In the genomic region with DNA sequence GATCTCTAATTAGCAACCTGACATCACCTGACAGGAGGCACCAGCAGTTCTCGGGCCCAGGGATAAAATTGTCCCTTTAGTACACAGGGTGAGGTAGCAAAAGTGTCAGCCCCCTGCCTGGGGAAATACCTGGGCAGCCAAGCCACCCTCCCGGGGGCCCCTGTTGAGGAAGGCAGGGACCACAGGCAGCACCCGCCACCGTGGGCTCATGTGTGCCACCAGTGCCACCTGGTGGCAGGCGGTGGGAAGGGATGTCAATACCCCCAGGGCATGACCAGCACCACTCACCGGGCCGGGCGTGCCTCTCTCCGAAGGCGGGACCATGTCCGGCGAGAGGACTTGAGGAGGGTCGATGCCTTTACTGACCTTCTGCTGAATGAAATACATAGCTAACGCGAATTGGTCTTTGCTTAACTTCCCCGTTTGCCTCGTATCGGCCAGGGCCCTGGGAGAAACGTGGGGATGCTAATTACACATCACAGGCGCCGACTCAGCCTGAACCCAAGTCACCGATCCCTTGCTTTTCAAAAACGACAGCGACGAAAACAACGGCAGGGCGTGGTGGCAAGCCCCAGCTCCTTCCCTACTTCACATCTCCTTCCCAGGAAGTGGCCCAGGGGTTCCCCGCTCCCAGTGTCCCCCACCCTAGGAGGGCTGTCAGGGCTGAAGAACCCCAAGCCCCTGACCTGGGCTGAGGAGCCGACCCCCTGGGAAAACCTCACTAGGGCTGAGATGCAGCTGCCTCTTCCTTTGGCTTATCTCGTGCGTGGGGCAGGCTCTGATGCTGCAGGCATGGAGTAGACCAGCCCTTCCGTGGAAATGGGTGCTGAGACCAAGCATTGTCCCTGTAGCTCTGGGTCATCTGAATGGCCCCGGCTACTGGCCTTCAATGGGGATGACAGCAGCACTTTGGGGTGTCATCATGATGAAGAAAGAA, we compare ENCODE assay signal across 8 cellular contexts. TPM values are rescaled to one million over a fixed set of nuclear protein-coding genes. Genes with fewer than 3 reads are reported as not detected.
DNase-seq lines count a peak whose midpoint lies in the region; ATAC-seq and TF ChIP-seq lines count a peak whose summit lies in the region.

No MANE protein-coding gene starts in this region.

- H3K27me3 ChIP-seq in GM06990 (replicated peaks; ENCODE audit: control insufficient read depth, insufficient read depth, low read length) (no peaks in the 10 kb centered on the region), WERI-Rb-1 (ENCODE audit: insufficient read depth, low read depth, severe bottlenecking) (no peaks in the 10 kb centered on the region), body of pancreas (no peaks in the 10 kb centered on the region)

- 59 to 82% methylated on average over 24 to 33 of the region's 33 CpGs for WGBS in body of pancreas, 2 donors

- peak; percentile 69 for DNase-seq in GM06990 (ENCODE audit: extremely low read depth, insufficient read length)
- peak; percentile 24 for DNase-seq in Jurkat, Clone E6-1 (ENCODE audit: low read depth, low spot score)
- peak; percentile 63 for DNase-seq in WERI-Rb-1
- peak; percentile 50 to 63 (median 54) for DNase-seq in body of pancreas
- DNase-seq in iris pigment epithelial cell (ENCODE audit: low read depth): peak; percentile 47
- peak; percentile 72 to 74 for DNase-seq in stimulated activated CD4-positive, alpha-beta T cell treated with anti-CD3 and anti-CD28 coated beads, Interleukin-2, amount 100 ng/mL, for 24 hours

- intact Hi-C loops in body of pancreas (cut with DNase I): no loop called here

- no peaks in the 10 kb centered on the region for H3K4me1 ChIP-seq in body of pancreas

- H3K36me3 ChIP-seq in GM06990 (ENCODE audit: control insufficient read depth, insufficient read depth, low read length) (peaks cover 50% of the 10 kb centered on the region), WERI-Rb-1 (peaks cover 69% of the 10 kb centered on the region), body of pancreas (replicated peaks in 1 of 2; ENCODE audit: insufficient read depth in 1 of 2, low read depth in 2 of 2) (peaks cover 0 to 13% of the 10 kb centered on the region in 2 donors)

- H3K4me3 ChIP-seq in GM06990 (replicated peaks; ENCODE audit: low read depth, low read length) (no peak overlapping the region), WERI-Rb-1 (ENCODE audit: low read depth, low read length) (no peak overlapping the region), body of pancreas (no peak overlapping the region)
- no peak overlapping the region for H3K4me3 ChIP-seq in Jurkat, Clone E6-1 (ENCODE audit: low read length)

- ATAC-seq in body of pancreas (peak; percentile 67), HG02852 (IDR thresholded peaks at IDR 0.05; ENCODE audit: unreplicated experiment) (no peak), GM18517 (IDR thresholded peaks at IDR 0.05; ENCODE audit: unreplicated experiment) (no peak)

- peak; percentile 98 for TF ChIP-seq CTCF in GM06990 (IDR thresholded peaks at IDR 0.05; ENCODE audit: insufficient read depth, low read length, poor library complexity, severe bottlenecking)
- TF ChIP-seq CTCF in WERI-Rb-1 (IDR thresholded peaks at IDR 0.05; ENCODE audit: low read depth, low read length): peak; percentile 92
- peak; percentile 57 to 76 (median 68) for TF ChIP-seq CTCF in body of pancreas (IDR thresholded peaks at IDR 0.05)

- TF ChIP-seq POLR2A in body of pancreas (IDR thresholded peaks at IDR 0.05): no peak

- H3K9me3 ChIP-seq in WERI-Rb-1 (ENCODE audit: severe bottlenecking) (no peaks in the 10 kb centered on the region), body of pancreas (no peaks in the 10 kb centered on the region)

- no peak overlapping the region for H3K27ac ChIP-seq in WERI-Rb-1
- H3K27ac ChIP-seq in body of pancreas: no peak overlapping the region

RNA-seq across cellular contexts. Expression of gene EPS15L1, which starts 53.8 kb away (rescaled TPM):
- 29.6 TPM for polyA plus RNA-seq in Jurkat, Clone E6-1 (2012; ENCODE audit: insufficient read depth, insufficient read length)
- 10 to 100 TPM in 1 of 2 donors, 1 to 10 TPM in 1; 9.1 to 20.8 TPM for total RNA-seq in body of pancreas
